Comparison of ENCODE assay signal across 13 cellular contexts in genomic region chr20:1664911-1665310, GRCh38. TPM values are rescaled to one million over a fixed set of nuclear protein-coding genes. Genes with fewer than 3 reads are reported as not detected.
A peak's percentile ranks its signal among the peaks of the same experiment; 100 is the strongest.
DNase-seq lines count a peak whose midpoint lies in the region; ATAC-seq and TF ChIP-seq lines count a peak whose summit lies in the region.
"Had no signal": no experiment of that assay in that cellular context is flagged by ENCODE, and none has a peak within 500 bp of the region (broad histone marks: within the 10 kb centered on the region; RNA-seq: fewer than 3 reads in every experiment).

No MANE protein-coding gene starts in this region.

- H3K27me3 ChIP-seq in mammary epithelial cell (ENCODE audit: insufficient read depth, low read length) (no peaks in the 10 kb centered on the region), neuronal stem cell (ENCODE audit: control insufficient read depth in 3 of 3, insufficient read depth in 3 of 3, low read depth in 1 of 3, low read length in 3 of 3) (no peaks in the 10 kb centered on the region), upper lobe of right lung (peaks cover under 1% of the 10 kb centered on the region)

- H3K23ac ChIP-seq in neuronal stem cell (ENCODE audit: low read depth, low read length, poor library complexity): no peak overlapping the region

- no peak overlapping the region for H3K9ac ChIP-seq in mammary epithelial cell (ENCODE audit: insufficient read depth, low read length)
- H3K9ac ChIP-seq in neuronal stem cell (ENCODE audit: low read depth, low read length, poor library complexity): no peak overlapping the region

- peaks cover 15% of the 10 kb centered on the region for H3K4me1 Mint-ChIP-seq in MCF 10A (ENCODE audit: insufficient read depth, unreplicated experiment)
- peaks cover 100% of the 10 kb centered on the region for H3K4me1 Mint-ChIP-seq in activated T-cell treated with anti-CD3 and anti-CD28 coated beads, Interleukin-2, amount 50 U/mL, for 72 hours (ENCODE audit: low read depth)

- TF ChIP-seq CTCF in mammary epithelial cell (conservative IDR thresholded peaks at IDR 0.05 in 1 of 2, IDR thresholded peaks at IDR 0.05 in 1 of 2; ENCODE audit: extremely low read depth in 1 of 2, insufficient read depth in 1 of 2, low read depth in 1 of 2, low read length in 2 of 2): no peak
- no peak for TF ChIP-seq CTCF in MCF 10A (IDR thresholded peaks at IDR 0.05; ENCODE audit: unreplicated experiment)
- no peak for TF ChIP-seq CTCF in upper lobe of right lung (IDR thresholded peaks at IDR 0.05)

- no peaks in the 10 kb centered on the region for H3K79me2 ChIP-seq in mammary epithelial cell (ENCODE audit: insufficient read depth, low read length)

- H4K91ac ChIP-seq in neuronal stem cell (ENCODE audit: low read depth, low read length, poor library complexity): no peak overlapping the region

- in situ Hi-C loops in mammary epithelial cell (cut with MboI; ENCODE audit: low sequenced_read_pairs in 2 of 2): no loop called here

- peak; percentile 63 to 69 for ATAC-seq in activated T-cell treated with anti-CD3 and anti-CD28 coated beads, Interleukin-2, amount 50 U/mL, for 72 hours (replicated peaks in 1 of 2)
- ATAC-seq in upper lobe of right lung: peak; percentile 42
- ATAC-seq in HG02938 (IDR thresholded peaks at IDR 0.05; ENCODE audit: unreplicated experiment): no peak
- ATAC-seq in GM21381 (IDR thresholded peaks at IDR 0.05; ENCODE audit: unreplicated experiment): no peak
- ATAC-seq in HG03442 (IDR thresholded peaks at IDR 0.05; ENCODE audit: unreplicated experiment): no peak

- H3K18ac ChIP-seq in neuronal stem cell (ENCODE audit: low read length): no peak overlapping the region

- CTCF ChIA-PET in mammary epithelial cell (lab: Charles Lee; ENCODE audit: low non-redundant PET) (no interaction called here), MCF 10A (lab: Yijun Ruan, JAX) (no interaction called here)

- no peak overlapping the region for H2BK5ac ChIP-seq in neuronal stem cell (ENCODE audit: low read length)

- peak overlapping the region; percentile 77 for H2AK5ac ChIP-seq in neuronal stem cell (ENCODE audit: low read depth, low read length)

- peak overlapping the region; percentile 49 for H2AFZ ChIP-seq in mammary epithelial cell (ENCODE audit: low read depth, low read length)
- no peak overlapping the region for H2AFZ ChIP-seq in neuronal stem cell (ENCODE audit: low read length)

- dilution Hi-C loops in mammary epithelial cell (cut with HindIII; ENCODE audit: low sequenced_read_pairs): no loop called here

- no peak overlapping the region for H3K4ac ChIP-seq in neuronal stem cell (ENCODE audit: low read length)

- H3K27ac Mint-ChIP-seq in MCF 10A (ENCODE audit: low read depth, unreplicated experiment): no peak overlapping the region
- H3K27ac Mint-ChIP-seq in activated T-cell treated with anti-CD3 and anti-CD28 coated beads, Interleukin-2, amount 50 U/mL, for 72 hours: peak overlapping the region; percentile 89

- no peak overlapping the region for H3K27ac ChIP-seq in mammary epithelial cell (ENCODE audit: insufficient read depth, low read depth, low read length)
- no peak overlapping the region for H3K27ac ChIP-seq in neuronal stem cell (replicated peaks; ENCODE audit: low read length)
- H3K27ac ChIP-seq in upper lobe of right lung: no peak overlapping the region
- H3K27ac ChIP-seq: left ventricle myocardium inferior had no signal

- POLR2A ChIA-PET in MCF 10A (lab: Yijun Ruan, JAX): no interaction called here

- H3K36me3 ChIP-seq in mammary epithelial cell (ENCODE audit: insufficient read depth, low read length) (no peaks in the 10 kb centered on the region), neuronal stem cell (replicated peaks in 1 of 2; ENCODE audit: control insufficient read depth in 2 of 2, insufficient read depth in 2 of 2, low read length in 2 of 2) (no peaks in the 10 kb centered on the region), upper lobe of right lung (no peaks in the 10 kb centered on the region)
- H3K36me3 ChIP-seq: left ventricle myocardium inferior had no signal

- WGBS in mammary epithelial cell (ENCODE audit: low coverage, missing lambda C conversion rate): 93% methylated on average over 4 of the region's 5 CpGs
- WGBS in neuronal stem cell (ENCODE audit: extremely low coverage in 2 of 2, insufficient read length in 2 of 2, insufficient replicate concordance in 1 of 2), 2 donors: no CpG with 5 or more reads among the region's 5 CpGs

- H4K8ac ChIP-seq in neuronal stem cell (ENCODE audit: low read depth, low read length): no peak overlapping the region

- no peaks in the 10 kb centered on the region for H3K27me3 Mint-ChIP-seq in MCF 10A (ENCODE audit: insufficient read depth, unreplicated experiment)
- H3K27me3 Mint-ChIP-seq in activated T-cell treated with anti-CD3 and anti-CD28 coated beads, Interleukin-2, amount 50 U/mL, for 72 hours (ENCODE audit: low read depth): no peaks in the 10 kb centered on the region

- no peak overlapping the region for H3K4me2 ChIP-seq in mammary epithelial cell (ENCODE audit: insufficient read depth, low read depth, low read length)
- no peak overlapping the region for H3K4me2 ChIP-seq in neuronal stem cell (ENCODE audit: insufficient read depth, low read length, poor library complexity, severe bottlenecking)

- intact Hi-C loops in mammary epithelial cell (cut with micrococcal nuclease) (no loop called here), MCF 10A (cut with micrococcal nuclease) (no loop called here), upper lobe of right lung (cut with DNase I) (no loop called here)

- H3K4me1 ChIP-seq in mammary epithelial cell (ENCODE audit: insufficient read depth, low read length): peaks cover 12% of the 10 kb centered on the region
- H3K4me1 ChIP-seq in neuronal stem cell (ENCODE audit: control insufficient read depth in 2 of 2, insufficient read depth in 1 of 2, low read depth in 1 of 2, low read length in 2 of 2): no peaks in the 10 kb centered on the region
- no peaks in the 10 kb centered on the region for H3K4me1 ChIP-seq in upper lobe of right lung
- H3K4me1 ChIP-seq: left ventricle myocardium inferior had no signal

- no peak for DNase-seq in mammary epithelial cell
- no peak for DNase-seq in MCF 10A (ENCODE audit: unreplicated experiment)
- DNase-seq in activated T-cell treated with anti-CD3 and anti-CD28 coated beads, Interleukin-2, amount 50 U/mL, for 72 hours: peak; percentile 68 to 73
- DNase-seq in neuronal stem cell (ENCODE audit: low spot score): no peak
- no peak for DNase-seq in upper lobe of right lung
- DNase-seq: left ventricle myocardium inferior, NCI-H2081 treated with DMSO at 0.1 percent for 48 hours, SIG-M5 had no signal

- H3K9me3 ChIP-seq in mammary epithelial cell (replicated peaks; ENCODE audit: insufficient read depth, low read length) (no peaks in the 10 kb centered on the region), neuronal stem cell (replicated peaks in 1 of 2; ENCODE audit: control insufficient read depth in 2 of 2, insufficient read depth in 1 of 2, low read depth in 1 of 2, low read length in 2 of 2) (peaks cover 0 to 3% of the 10 kb centered on the region in 2 donors), upper lobe of right lung (no peaks in the 10 kb centered on the region)
- H3K9me3 ChIP-seq: left ventricle myocardium inferior had no signal

- no peak overlapping the region for H3K14ac ChIP-seq in neuronal stem cell (ENCODE audit: low read length)

- no peak overlapping the region for H3K4me3 Mint-ChIP-seq in MCF 10A (ENCODE audit: unreplicated experiment)
- peak overlapping the region; percentile 82 to 83 for H3K4me3 Mint-ChIP-seq in activated T-cell treated with anti-CD3 and anti-CD28 coated beads, Interleukin-2, amount 50 U/mL, for 72 hours

- H3K4me3 ChIP-seq in mammary epithelial cell (replicated peaks in 1 of 3; ENCODE audit: insufficient read depth in 1 of 3, low read depth in 2 of 3, low read length in 3 of 3): no peak overlapping the region
- no peak overlapping the region for H3K4me3 ChIP-seq in neuronal stem cell (ENCODE audit: low read length in 2 of 2)
- H3K4me3 ChIP-seq in upper lobe of right lung: no peak overlapping the region
- H3K4me3 ChIP-seq: left ventricle myocardium inferior had no signal

- no peaks in the 10 kb centered on the region for H3K79me1 ChIP-seq in neuronal stem cell (ENCODE audit: low read depth, low read length)

- no peaks in the 10 kb centered on the region for H3K36me3 Mint-ChIP-seq in MCF 10A (ENCODE audit: insufficient read depth, unreplicated experiment)
- H3K36me3 Mint-ChIP-seq in activated T-cell treated with anti-CD3 and anti-CD28 coated beads, Interleukin-2, amount 50 U/mL, for 72 hours (ENCODE audit: insufficient read depth in 2 of 2): peaks cover 4 to 11% of the 10 kb centered on the region in 2 donors

- BruUV-seq in mammary epithelial cell (replicated peaks; lab: Mats Ljungman, UMichigan): no TSS peak
- no TSS peak for BruUV-seq in MCF 10A (replicated peaks; lab: Mats Ljungman, UMichigan)

- H4K20me1 ChIP-seq in mammary epithelial cell (ENCODE audit: insufficient read depth, low read length): no peaks in the 10 kb centered on the region

- H3K9me3 Mint-ChIP-seq in MCF 10A (ENCODE audit: unreplicated experiment): no peaks in the 10 kb centered on the region
- peaks cover 0 to 4% of the 10 kb centered on the region in 2 donors for H3K9me3 Mint-ChIP-seq in activated T-cell treated with anti-CD3 and anti-CD28 coated beads, Interleukin-2, amount 50 U/mL, for 72 hours

- no peak overlapping the region for H2BK15ac ChIP-seq in neuronal stem cell (ENCODE audit: low read length)

- H2BK12ac ChIP-seq in neuronal stem cell (ENCODE audit: low read length): no peak overlapping the region

- H2BK120ac ChIP-seq in neuronal stem cell (ENCODE audit: low read depth, low read length): no peak overlapping the region

RNA-seq across cellular contexts. Expression of gene SIRPG, which starts 7.3 kb away (rescaled TPM):
- total RNA-seq in mammary epithelial cell (not detected), MCF 10A (2022) (not detected in 2 replicates), upper lobe of right lung (0.81 TPM)
- 0.60 TPM for polyA plus RNA-seq in mammary epithelial cell
- polyA minus RNA-seq in mammary epithelial cell: 7.2 TPM
- 10 to 100 TPM; 37.0 to 55.4 TPM for total RNA-seq in activated T-cell treated with anti-CD3 and anti-CD28 coated beads, Interleukin-2, amount 50 U/mL, for 72 hours
- polyA plus RNA-seq in neuronal stem cell (2013, experiment 1 of 2): not detected
- 0.04 TPM for polyA plus RNA-seq in neuronal stem cell (2013, experiment 2 of 2)
- total RNA-seq: left ventricle myocardium inferior, urinary bladder had no signal
- polyA plus RNA-seq: AG04450 had no signal

RNA-seq across cellular contexts. Expression of gene SIRPB1, which starts 45.1 kb away (rescaled TPM):
- total RNA-seq in mammary epithelial cell (1 to 10 TPM; 3.8 to 5.3 TPM), MCF 10A (2022) (1.4 and 2.4 TPM in 2 replicates), upper lobe of right lung (11.6 TPM)
- polyA plus RNA-seq in mammary epithelial cell: 2.1 TPM
- not detected for polyA minus RNA-seq in mammary epithelial cell
- 1 to 10 TPM in 1 of 2 donors, under 1 TPM in 1; 0.91 to 1.6 TPM for total RNA-seq in activated T-cell treated with anti-CD3 and anti-CD28 coated beads, Interleukin-2, amount 50 U/mL, for 72 hours
- polyA plus RNA-seq in neuronal stem cell (2013, experiment 1 of 2): 0.14 TPM
- polyA plus RNA-seq in neuronal stem cell (2013, experiment 2 of 2): 0.25 TPM
- polyA plus RNA-seq: AG04450 had no signal

Comparison
In these comparisons a context has a peak if more than half of its experiments do, and no peak if none do; other contexts are left out.
1. DNase-seq: peak in activated T-cell treated with anti-CD3 and anti-CD28 coated beads, Interleukin-2, amount 50 U/mL, for 72 hours (2 of 2); none in mammary epithelial cell (single experiment), MCF 10A (single experiment), neuronal stem cell (single experiment) and upper lobe of right lung (single experiment).
2. ATAC-seq: peak in activated T-cell treated with anti-CD3 and anti-CD28 coated beads, Interleukin-2, amount 50 U/mL, for 72 hours (2 of 2) and upper lobe of right lung (single experiment); none in HG02938 (single experiment), GM21381 (single experiment) and HG03442 (single experiment).
3. RNA of gene SIRPG, which starts 7.3 kb away (total RNA-seq): 37.0 to 55.4 TPM in activated T-cell treated with anti-CD3 and anti-CD28 coated beads, Interleukin-2, amount 50 U/mL, for 72 hours; 0.81 TPM in upper lobe of right lung (single experiment), not detected in mammary epithelial cell and not detected in MCF 10A; every median in the first group is over 10 times any median in the second.